Comparison of ENCODE assay signal across 11 cellular contexts in the genomic region with DNA sequence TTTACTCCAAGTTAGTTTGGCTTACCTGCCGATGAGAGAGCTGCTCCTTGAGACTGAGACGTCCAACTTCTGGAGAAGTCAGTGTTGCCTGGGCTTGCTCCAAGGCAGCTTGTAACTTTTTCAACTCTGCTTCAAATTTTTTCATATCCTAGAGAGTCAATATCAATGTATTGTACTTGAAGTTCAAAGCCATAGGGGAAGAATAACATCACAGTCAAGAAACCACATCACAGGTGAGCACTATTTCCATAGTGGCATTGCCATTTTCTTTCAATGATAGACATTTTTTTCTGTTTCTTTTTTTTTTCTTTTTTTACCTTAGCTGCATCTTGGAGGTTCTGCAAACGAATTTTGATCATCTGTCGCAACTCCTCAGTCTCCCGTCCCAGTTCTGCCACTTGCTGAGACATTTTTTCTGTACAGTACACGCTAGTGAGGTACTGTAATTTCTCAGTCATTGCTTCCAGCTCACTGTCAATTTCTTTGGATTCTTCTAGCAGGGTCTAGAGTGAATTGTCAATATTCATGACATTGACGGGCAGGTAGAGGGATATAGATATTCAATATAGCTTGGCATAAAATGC.
"Had no signal": no experiment of that assay in that cellular context is flagged by ENCODE, and none has a peak within 500 bp of the region (broad histone marks: within the 10 kb centered on the region; RNA-seq: fewer than 3 reads in every experiment).

No MANE protein-coding gene starts in this region.

- H3K27me3 ChIP-seq: adrenal gland, breast epithelium, gastrocnemius medialis, testis, upper lobe of left lung had no signal

- H3K36me3 ChIP-seq: breast epithelium had no signal

- H3K4me3 Mint-ChIP-seq: activated CD4-positive, alpha-beta memory T cell treated with anti-CD3 and anti-CD28 coated beads for 36 hours; mesothelial cell of epicardium; nephron progenitor cell; T-helper 2 cell treated with Interferon-gamma antibody and Interleukin-4, amounts not matched to agents 5 μg/mL and 100 μg/mL, for 36 hours had no signal

- H3K4me3 ChIP-seq: adrenal gland, breast epithelium, gastrocnemius medialis, testis, upper lobe of left lung had no signal

- H3K36me3 Mint-ChIP-seq: activated CD4-positive, alpha-beta memory T cell treated with anti-CD3 and anti-CD28 coated beads for 36 hours had no signal

- ATAC-seq: esophagus mucosa, gastrocnemius medialis, left lobe of liver had no signal

- H3K27ac Mint-ChIP-seq: mesothelial cell of epicardium; nephron progenitor cell; T-helper 2 cell treated with Interferon-gamma antibody and Interleukin-4, amounts not matched to agents 5 μg/mL and 100 μg/mL, for 36 hours had no signal

- H3K27ac ChIP-seq: adrenal gland, breast epithelium, gastrocnemius medialis, testis, upper lobe of left lung had no signal

- H3K4me1 ChIP-seq: breast epithelium, gastrocnemius medialis had no signal

- H3K9me3 ChIP-seq: adrenal gland, breast epithelium, gastrocnemius medialis, testis, upper lobe of left lung had no signal

- H3K27me3 Mint-ChIP-seq: activated CD4-positive, alpha-beta memory T cell treated with anti-CD3 and anti-CD28 coated beads for 36 hours had no signal

- DNase-seq: adrenal gland, gastrocnemius medialis, nephron progenitor cell, testis had no signal

- H3K9me3 Mint-ChIP-seq: activated CD4-positive, alpha-beta memory T cell treated with anti-CD3 and anti-CD28 coated beads for 36 hours; nephron progenitor cell; T-helper 2 cell treated with Interferon-gamma antibody and Interleukin-4, amounts not matched to agents 5 μg/mL and 100 μg/mL, for 36 hours had no signal
